Comparison of ENCODE assay signal across 1 cellular context in the genomic region with DNA sequence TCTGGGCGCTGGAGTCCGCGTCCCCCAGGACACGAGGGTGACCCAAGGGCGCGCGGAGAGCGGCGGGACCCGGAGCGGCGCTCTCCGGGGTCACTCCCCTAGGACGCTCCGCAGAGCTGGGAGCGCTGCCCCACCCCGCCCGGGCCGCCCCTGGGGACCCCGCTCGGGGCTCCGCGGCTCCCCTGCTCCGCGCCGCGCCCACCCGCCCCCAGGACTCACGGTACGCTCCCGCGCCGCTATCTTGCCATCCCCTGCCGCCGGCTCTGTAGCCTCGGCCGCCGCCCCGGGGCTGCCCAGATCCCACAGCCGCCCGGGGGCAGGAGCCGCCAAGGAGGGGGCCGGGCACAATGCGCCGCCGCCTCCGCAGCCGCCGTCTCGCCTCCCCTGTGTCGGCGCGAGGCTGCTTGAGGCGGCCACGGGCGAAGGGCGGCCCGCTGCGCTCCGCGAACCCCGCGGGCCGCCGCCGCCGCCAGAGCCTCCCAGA.
TF ChIP-seq lines count a peak whose summit lies in the region.

No MANE protein-coding gene starts in this region.

TF ChIP-seq in HEK293, 187 proteins besides CTCF, POLR2A, EP300 and RAD21 (continued from another document):
- TF ChIP-seq, protein P1, sequence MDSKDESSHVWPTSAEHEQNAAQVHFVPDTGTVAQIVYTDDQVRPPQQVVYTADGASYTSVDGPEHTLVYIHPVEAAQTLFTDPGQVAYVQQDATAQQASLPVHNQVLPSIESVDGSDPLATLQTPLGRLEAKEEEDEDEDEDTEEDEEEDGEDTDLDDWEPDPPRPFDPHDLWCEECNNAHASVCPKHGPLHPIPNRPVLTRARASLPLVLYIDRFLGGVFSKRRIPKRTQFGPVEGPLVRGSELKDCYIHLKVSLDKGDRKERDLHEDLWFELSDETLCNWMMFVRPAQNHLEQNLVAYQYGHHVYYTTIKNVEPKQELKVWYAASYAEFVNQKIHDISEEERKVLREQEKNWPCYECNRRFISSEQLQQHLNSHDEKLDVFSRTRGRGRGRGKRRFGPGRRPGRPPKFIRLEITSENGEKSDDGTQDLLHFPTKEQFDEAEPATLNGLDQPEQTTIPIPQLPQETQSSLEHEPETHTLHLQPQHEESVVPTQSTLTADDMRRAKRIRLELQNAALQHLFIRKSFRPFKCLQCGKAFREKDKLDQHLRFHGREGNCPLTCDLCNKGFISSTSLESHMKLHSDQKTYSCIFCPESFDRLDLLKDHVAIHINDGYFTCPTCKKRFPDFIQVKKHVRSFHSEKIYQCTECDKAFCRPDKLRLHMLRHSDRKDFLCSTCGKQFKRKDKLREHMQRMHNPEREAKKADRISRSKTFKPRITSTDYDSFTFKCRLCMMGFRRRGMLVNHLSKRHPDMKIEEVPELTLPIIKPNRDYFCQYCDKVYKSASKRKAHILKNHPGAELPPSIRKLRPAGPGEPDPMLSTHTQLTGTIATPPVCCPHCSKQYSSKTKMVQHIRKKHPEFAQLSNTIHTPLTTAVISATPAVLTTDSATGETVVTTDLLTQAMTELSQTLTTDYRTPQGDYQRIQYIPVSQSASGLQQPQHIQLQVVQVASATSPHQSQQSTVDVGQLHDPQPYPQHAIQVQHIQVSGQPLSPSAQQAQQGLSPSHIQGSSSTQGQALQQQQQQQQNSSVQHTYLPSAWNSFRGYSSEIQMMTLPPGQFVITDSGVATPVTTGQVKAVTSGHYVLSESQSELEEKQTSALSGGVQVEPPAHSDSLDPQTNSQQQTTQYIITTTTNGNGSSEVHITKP (tag by site-specific recombination; IDR thresholded peaks at IDR 0.05): no peak
- TF ChIP-seq GLIS2 (tag by site-specific recombination; IDR thresholded peaks at IDR 0.05) (peak; percentile 73; the same call in 1 of the 2 replicates), ZFHX2 (tag by site-specific recombination; conservative IDR thresholded peaks at IDR 0.05) (peak; percentile 73), GLIS1 (tag by site-specific recombination; IDR thresholded peaks at IDR 0.05) (0 out of 2 replicates have a peak, but pooled peaks have one; percentile 40), ZNF37A (tag by site-specific recombination; IDR thresholded peaks at IDR 0.05) (no peak)
